Comparison of ENCODE assay signal across 11 cellular contexts in genomic region chr1:24714859-24715520, GRCh38. TPM values are rescaled to one million over a fixed set of nuclear protein-coding genes. Genes with fewer than 3 reads are reported as not detected.
A peak's percentile ranks its signal among the peaks of the same experiment; 100 is the strongest.
DNase-seq lines count a peak whose midpoint lies in the region; ATAC-seq and TF ChIP-seq lines count a peak whose summit lies in the region.
"Had no signal": no experiment of that assay in that cellular context is flagged by ENCODE, and none has a peak within 500 bp of the region (broad histone marks: within the 10 kb centered on the region; RNA-seq: fewer than 3 reads in every experiment).

No MANE protein-coding gene starts in this region.

- no peaks in the 10 kb centered on the region for H3K27me3 Mint-ChIP-seq in CD4-positive, alpha-beta T cell

- H3K27ac ChIP-seq in SK-N-SH (ENCODE audit: low read depth in 2 of 2, low read length in 1 of 2) (0 out of 4 replicates have a peak overlapping the region, but pooled peaks of 1 of the 2 experiments have one; percentile 13), sigmoid colon (peak overlapping the region; percentile 21 to 49 (median 32))
- no peak overlapping the region for H3K27ac ChIP-seq in CD4-positive, alpha-beta T cell (ENCODE audit: low read depth, low read length)

- peaks cover 5% of the 10 kb centered on the region for H3F3A ChIP-seq in SK-N-SH (replicated peaks; ENCODE audit: insufficient read depth)

- peak overlapping the region; percentile 18; the same call in 1 of the 2 replicates for H3K9ac ChIP-seq in SK-N-SH

- H3K79me2 ChIP-seq in SK-N-SH (ENCODE audit: insufficient read depth), result no peaks in the 10 kb centered on the region

- ATAC-seq in CD4-positive, alpha-beta T cell (ENCODE audit: poor library complexity), result no peak
- ATAC-seq in HG03196 (IDR thresholded peaks at IDR 0.05; ENCODE audit: unreplicated experiment), result no peak

- TF ChIP-seq CTCF in GM13977 (IDR thresholded peaks at IDR 0.05; ENCODE audit: extremely low read depth, insufficient read depth, missing control alignments) (no peak), SK-N-SH (IDR thresholded peaks at IDR 0.05) (no peak), sigmoid colon (IDR thresholded peaks at IDR 0.05) (no peak)
- no peak for TF ChIP-seq CTCF in CD4-positive, alpha-beta T cell (IDR thresholded peaks at IDR 0.05)

- no peak overlapping the region for H3K4me2 ChIP-seq in SK-N-SH

- CTCF ChIA-PET in SK-N-SH (lab: Yijun Ruan, JAX), result no interaction called here
- CTCF ChIA-PET in CD4-positive, alpha-beta T cell (lab: Charles Lee), result no interaction called here

- H2AFZ ChIP-seq in SK-N-SH (ENCODE audit: low read depth), result no peak overlapping the region

- H4K20me1 ChIP-seq in SK-N-SH (ENCODE audit: insufficient read depth), result no peaks in the 10 kb centered on the region

- DNase-seq in GM13977 (ENCODE audit: low spot score) (peak; percentile 3), SK-N-SH (no peak), fibroblast of gingiva (ENCODE audit: low read depth) (peak; percentile 54), sigmoid colon (peak; percentile 78), GM19238 (ENCODE audit: insufficient read length, low spot score) (no peak), NCI-H510A (lab: John Stamatoyannopoulos, UW) (no peak)
- DNase-seq in CD4-positive, alpha-beta T cell, result no peak
- DNase-seq: activated effector memory CD4-positive, alpha-beta T cell treated with Interleukin-2 at 50 U/mL for 16 hours; DMS79; NCI-H2171 treated with DMSO at 0.1 percent for 48 hours had no signal

- H3K36me3 Mint-ChIP-seq in CD4-positive, alpha-beta T cell (ENCODE audit: low read depth), result no peaks in the 10 kb centered on the region

- H3K9me3 ChIP-seq in SK-N-SH, result no peaks in the 10 kb centered on the region
- H3K9me3 ChIP-seq in sigmoid colon, result no peaks in the 10 kb centered on the region
- no peaks in the 10 kb centered on the region for H3K9me3 ChIP-seq in CD4-positive, alpha-beta T cell (ENCODE audit: control insufficient read depth, low read length)

- POLR2A ChIA-PET in SK-N-SH (lab: Yijun Ruan, JAX), result no interaction called here
- POLR2A ChIA-PET in CD4-positive, alpha-beta T cell (lab: Charles Lee), result no interaction called here

- TF ChIP-seq EP300 in SK-N-SH (IDR thresholded peaks at IDR 0.05; ENCODE audit: borderline replicate concordance in 1 of 2, low read depth in 1 of 2, low read length in 1 of 2), result no peak
- no peak for TF ChIP-seq EP300 in sigmoid colon (IDR thresholded peaks at IDR 0.05)

- H3K4me1 ChIP-seq in SK-N-SH (ENCODE audit: control insufficient read depth in 1 of 2, insufficient read depth in 2 of 2, low read depth in 1 of 2, low read length in 1 of 2) (peaks cover 2 to 8% of the 10 kb centered on the region in 2 experiments; a peak in 3 of 4 replicates), sigmoid colon (peaks cover 0 to 7% (median 6%) of the 10 kb centered on the region in 4 donors)

- H3K9me3 Mint-ChIP-seq in CD4-positive, alpha-beta T cell, result no peaks in the 10 kb centered on the region

- WGBS in SK-N-SH (ENCODE audit: low lambda C conversion rate), result 84% methylated on average over 8 of the region's 8 CpGs
- 86 to 89% methylated on average over 8 of the region's 8 CpGs for WGBS in sigmoid colon, 2 donors

- H3K4me3 ChIP-seq in SK-N-SH (ENCODE audit: low read depth in 2 of 2, low read length in 1 of 2) (no peak overlapping the region), sigmoid colon (no peak overlapping the region)

- H3K36me3 ChIP-seq in SK-N-SH (replicated peaks in 1 of 2; ENCODE audit: control insufficient read depth in 1 of 2, insufficient read depth in 2 of 2, low read length in 1 of 2) (no peaks in the 10 kb centered on the region), sigmoid colon (no peaks in the 10 kb centered on the region)

- H3K27ac Mint-ChIP-seq in CD4-positive, alpha-beta T cell, result no peak overlapping the region

- H3K4me3 Mint-ChIP-seq in CD4-positive, alpha-beta T cell, result no peak overlapping the region

- H3K27me3 ChIP-seq in SK-N-SH (ENCODE audit: insufficient read depth) (no peaks in the 10 kb centered on the region), sigmoid colon (no peaks in the 10 kb centered on the region)
- H3K27me3 ChIP-seq in CD4-positive, alpha-beta T cell (ENCODE audit: control insufficient read depth, insufficient read depth, low read length), result no peaks in the 10 kb centered on the region

- in situ Hi-C loops in GM13977 (cut with MboI; ENCODE audit: low pct_unique_long_range_greater_than_20kb, low sequenced_read_pairs, unreplicated experiment), result no loop called here

- TF ChIP-seq RAD21 in SK-N-SH (IDR thresholded peaks at IDR 0.05; ENCODE audit: low read length), result no peak

- H3K4me1 Mint-ChIP-seq in CD4-positive, alpha-beta T cell (ENCODE audit: low read depth), result no peaks in the 10 kb centered on the region

- no peak for TF ChIP-seq POLR2A in sigmoid colon (IDR thresholded peaks at IDR 0.05)

- intact Hi-C loops in sigmoid colon (cut with DNase I), result no loop called here
- intact Hi-C loops in CD4-positive, alpha-beta T cell (cut with DNase I, micrococcal nuclease), result no loop called here

- H3K9me2 ChIP-seq in SK-N-SH, result no peaks in the 10 kb centered on the region

TF ChIP-seq in SK-N-SH, 30 proteins besides CTCF, POLR2A, EP300 and RAD21:
- TF ChIP-seq TCF12 (IDR thresholded peaks at IDR 0.05), result 0 out of 2 replicates have a peak, but pooled peaks have one; percentile 9
- no peak for TF ChIP-seq PBX3 (IDR thresholded peaks at IDR 0.05)
- TF ChIP-seq FOSL2 (IDR thresholded peaks at IDR 0.05; ENCODE audit: borderline replicate concordance, low read depth), result peak; percentile 49; the same call in 1 of the 2 replicates
- TF ChIP-seq NFIC (IDR thresholded peaks at IDR 0.05; ENCODE audit: borderline replicate concordance), result 0 out of 2 replicates have a peak, but pooled peaks have one; percentile 21

RNA-seq across cellular contexts. Expression of gene CLIC4, which starts 30.3 kb away (rescaled TPM):
- polyA plus RNA-seq in SK-N-SH (2012; rRNA removed) (66.4 and 84.4 TPM in 2 replicates), sigmoid colon (10 to 100 TPM; 37.8 to 39.9 (median 37.9) TPM)
- polyA plus RNA-seq in SK-N-SH (2012; cell fraction: cytosol; rRNA removed), result 98.5 and 106 TPM in 2 replicates
- 29.1 and 46.8 TPM in 2 replicates for polyA plus RNA-seq in SK-N-SH (2012; cell fraction: nucleus; rRNA removed)
- total RNA-seq in sigmoid colon, result 100 to 1,000 TPM; 334 to 443 (median 385) TPM
- 1 to 10 TPM; 1.1 to 1.3 TPM for total RNA-seq in CD4-positive, alpha-beta T cell

Comparison
In these comparisons a context has a peak if more than half of its experiments do, and no peak if none do; other contexts are left out.
1. DNase-seq: peak in GM13977 (single experiment), fibroblast of gingiva (single experiment) and sigmoid colon (single experiment); none in SK-N-SH (single experiment), CD4-positive, alpha-beta T cell (0 of 10), GM19238 (single experiment) and NCI-H510A (single experiment).
2. RNA of gene CLIC4, which starts 30.3 kb away (total RNA-seq): 334 to 443 TPM in sigmoid colon; 1.1 to 1.3 TPM in CD4-positive, alpha-beta T cell; every median in the first group is over 100 times any median in the second.